Comparison of ENCODE assay signal across 10 cellular contexts in the genomic region with DNA sequence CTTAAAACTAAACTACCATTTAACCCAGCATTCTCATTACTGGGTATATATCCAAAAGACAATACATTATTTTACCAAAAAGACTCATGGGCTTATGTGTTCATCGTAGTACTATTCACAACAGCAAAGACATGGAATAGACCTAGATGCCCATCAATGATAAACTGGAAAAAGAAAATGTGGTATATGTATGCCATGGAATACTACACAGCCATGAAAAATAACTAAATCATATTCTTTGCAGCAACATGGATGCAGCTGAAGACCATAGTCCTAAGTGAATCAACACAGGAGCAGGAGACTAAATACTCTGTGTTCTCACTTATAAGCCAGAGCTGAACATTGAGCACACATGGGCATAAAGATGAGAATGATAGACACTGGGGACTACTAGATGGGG.
"Had no signal": no experiment of that assay in that cellular context is flagged by ENCODE, and none has a peak within 500 bp of the region (broad histone marks: within the 10 kb centered on the region; RNA-seq: fewer than 3 reads in every experiment).

No MANE protein-coding gene starts in this region.

- H3K27ac ChIP-seq: GM23248, HL-60 had no signal

- H2AFZ ChIP-seq: GM23248 had no signal

- H3K4me3 ChIP-seq: GM23248 had no signal

- DNase-seq: GM23248, GOT3, H9, HCEC 1CT, HFFc6, Kasumi-1, KG1 had no signal

- FAIRE-seq: H54, HepG2 had no signal

- ATAC-seq: HepG2 had no signal

- H3K9ac ChIP-seq: GM23248 had no signal
